Comparison of ENCODE assay signal across 1 cellular context in the genomic region with DNA sequence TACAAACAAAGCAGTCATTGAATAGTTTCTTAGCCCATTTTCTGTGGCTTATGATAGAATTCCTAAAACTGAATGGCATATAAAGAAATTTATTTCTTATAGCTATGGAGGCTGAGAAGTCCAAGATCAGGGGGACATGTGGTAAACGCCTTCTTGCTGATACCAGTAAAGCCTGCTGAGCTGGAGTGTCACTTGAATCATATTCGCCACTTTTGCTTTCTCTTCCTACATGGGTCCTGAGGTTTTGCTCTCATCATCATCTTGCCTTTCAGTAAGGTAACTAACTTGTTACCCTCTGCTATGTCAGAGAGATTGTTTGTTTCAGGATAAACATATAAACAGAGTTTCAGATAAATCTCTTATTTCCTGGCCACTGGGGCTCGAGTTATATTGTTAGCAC.
TF ChIP-seq lines count a peak whose summit lies in the region.

No MANE protein-coding gene starts in this region.

TF ChIP-seq in GM12878, 131 proteins besides CTCF, POLR2A, EP300 and RAD21 (continued from another document):
- TF ChIP-seq CUX1 (IDR thresholded peaks at IDR 0.05; ENCODE audit: insufficient replicate concordance, low read depth, low read length) (no peak), SUPT20H (IDR thresholded peaks at IDR 0.05; ENCODE audit: borderline replicate concordance, control insufficient read depth, low read depth, low read length) (no peak), RUNX3 (IDR thresholded peaks at IDR 0.05; ENCODE audit: low read length) (no peak)
- TF ChIP-seq, protein P1, sequence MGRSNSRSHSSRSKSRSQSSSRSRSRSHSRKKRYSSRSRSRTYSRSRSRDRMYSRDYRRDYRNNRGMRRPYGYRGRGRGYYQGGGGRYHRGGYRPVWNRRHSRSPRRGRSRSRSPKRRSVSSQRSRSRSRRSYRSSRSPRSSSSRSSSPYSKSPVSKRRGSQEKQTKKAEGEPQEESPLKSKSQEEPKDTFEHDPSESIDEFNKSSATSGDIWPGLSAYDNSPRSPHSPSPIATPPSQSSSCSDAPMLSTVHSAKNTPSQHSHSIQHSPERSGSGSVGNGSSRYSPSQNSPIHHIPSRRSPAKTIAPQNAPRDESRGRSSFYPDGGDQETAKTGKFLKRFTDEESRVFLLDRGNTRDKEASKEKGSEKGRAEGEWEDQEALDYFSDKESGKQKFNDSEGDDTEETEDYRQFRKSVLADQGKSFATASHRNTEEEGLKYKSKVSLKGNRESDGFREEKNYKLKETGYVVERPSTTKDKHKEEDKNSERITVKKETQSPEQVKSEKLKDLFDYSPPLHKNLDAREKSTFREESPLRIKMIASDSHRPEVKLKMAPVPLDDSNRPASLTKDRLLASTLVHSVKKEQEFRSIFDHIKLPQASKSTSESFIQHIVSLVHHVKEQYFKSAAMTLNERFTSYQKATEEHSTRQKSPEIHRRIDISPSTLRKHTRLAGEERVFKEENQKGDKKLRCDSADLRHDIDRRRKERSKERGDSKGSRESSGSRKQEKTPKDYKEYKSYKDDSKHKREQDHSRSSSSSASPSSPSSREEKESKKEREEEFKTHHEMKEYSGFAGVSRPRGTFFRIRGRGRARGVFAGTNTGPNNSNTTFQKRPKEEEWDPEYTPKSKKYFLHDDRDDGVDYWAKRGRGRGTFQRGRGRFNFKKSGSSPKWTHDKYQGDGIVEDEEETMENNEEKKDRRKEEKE (IDR thresholded peaks at IDR 0.05) = no peak
TF ChIP-seq in GM12878: peak in this region for 0.
